In the genomic region with DNA sequence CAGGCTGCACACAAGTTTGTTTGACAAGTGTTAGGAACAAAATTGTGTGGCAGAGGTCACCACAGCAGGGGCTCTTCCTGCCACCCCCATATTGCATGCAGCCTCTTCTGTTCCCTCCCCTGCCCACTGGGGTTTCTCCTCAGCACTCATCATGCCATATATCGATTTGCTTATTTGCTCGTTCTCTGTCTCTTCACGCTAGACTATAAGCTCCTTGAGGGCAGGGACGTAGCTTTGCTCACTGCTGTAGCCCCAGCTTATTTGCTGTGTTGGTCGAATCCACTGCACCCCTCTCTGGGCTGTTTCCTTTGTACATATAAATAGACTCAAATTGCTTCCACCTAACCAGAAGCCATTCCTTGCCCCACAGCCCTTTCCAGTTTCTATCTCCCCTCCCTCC, we compare ENCODE assay signal across 2 cellular contexts.
TF ChIP-seq lines count a peak whose summit lies in the region.

No MANE protein-coding gene starts in this region.

TF ChIP-seq in GM23338, 12 proteins besides CTCF, POLR2A, EP300 and RAD21:
- TF ChIP-seq NANOG (IDR thresholded peaks at IDR 0.05; ENCODE audit: borderline replicate concordance) (no peak), ZNF462 (CRISPR knock-in tag; IDR thresholded peaks at IDR 0.05) (no peak), JUNB (IDR thresholded peaks at IDR 0.05; ENCODE audit: unreplicated experiment) (no peak)

TF ChIP-seq in K562, 482 proteins besides CTCF, POLR2A, EP300 and RAD21:
- TF ChIP-seq SRF (CRISPR knock-in tag; IDR thresholded peaks at IDR 0.05) (no peak), ZNF316 (IDR thresholded peaks at IDR 0.05) (peak; percentile 63), GMEB1 (CRISPR knock-in tag; IDR thresholded peaks at IDR 0.05) (no peak), RBM34 (IDR thresholded peaks at IDR 0.05; ENCODE audit: borderline replicate concordance, insufficient read depth, low read length) (no peak)
- TF ChIP-seq, protein P1, sequence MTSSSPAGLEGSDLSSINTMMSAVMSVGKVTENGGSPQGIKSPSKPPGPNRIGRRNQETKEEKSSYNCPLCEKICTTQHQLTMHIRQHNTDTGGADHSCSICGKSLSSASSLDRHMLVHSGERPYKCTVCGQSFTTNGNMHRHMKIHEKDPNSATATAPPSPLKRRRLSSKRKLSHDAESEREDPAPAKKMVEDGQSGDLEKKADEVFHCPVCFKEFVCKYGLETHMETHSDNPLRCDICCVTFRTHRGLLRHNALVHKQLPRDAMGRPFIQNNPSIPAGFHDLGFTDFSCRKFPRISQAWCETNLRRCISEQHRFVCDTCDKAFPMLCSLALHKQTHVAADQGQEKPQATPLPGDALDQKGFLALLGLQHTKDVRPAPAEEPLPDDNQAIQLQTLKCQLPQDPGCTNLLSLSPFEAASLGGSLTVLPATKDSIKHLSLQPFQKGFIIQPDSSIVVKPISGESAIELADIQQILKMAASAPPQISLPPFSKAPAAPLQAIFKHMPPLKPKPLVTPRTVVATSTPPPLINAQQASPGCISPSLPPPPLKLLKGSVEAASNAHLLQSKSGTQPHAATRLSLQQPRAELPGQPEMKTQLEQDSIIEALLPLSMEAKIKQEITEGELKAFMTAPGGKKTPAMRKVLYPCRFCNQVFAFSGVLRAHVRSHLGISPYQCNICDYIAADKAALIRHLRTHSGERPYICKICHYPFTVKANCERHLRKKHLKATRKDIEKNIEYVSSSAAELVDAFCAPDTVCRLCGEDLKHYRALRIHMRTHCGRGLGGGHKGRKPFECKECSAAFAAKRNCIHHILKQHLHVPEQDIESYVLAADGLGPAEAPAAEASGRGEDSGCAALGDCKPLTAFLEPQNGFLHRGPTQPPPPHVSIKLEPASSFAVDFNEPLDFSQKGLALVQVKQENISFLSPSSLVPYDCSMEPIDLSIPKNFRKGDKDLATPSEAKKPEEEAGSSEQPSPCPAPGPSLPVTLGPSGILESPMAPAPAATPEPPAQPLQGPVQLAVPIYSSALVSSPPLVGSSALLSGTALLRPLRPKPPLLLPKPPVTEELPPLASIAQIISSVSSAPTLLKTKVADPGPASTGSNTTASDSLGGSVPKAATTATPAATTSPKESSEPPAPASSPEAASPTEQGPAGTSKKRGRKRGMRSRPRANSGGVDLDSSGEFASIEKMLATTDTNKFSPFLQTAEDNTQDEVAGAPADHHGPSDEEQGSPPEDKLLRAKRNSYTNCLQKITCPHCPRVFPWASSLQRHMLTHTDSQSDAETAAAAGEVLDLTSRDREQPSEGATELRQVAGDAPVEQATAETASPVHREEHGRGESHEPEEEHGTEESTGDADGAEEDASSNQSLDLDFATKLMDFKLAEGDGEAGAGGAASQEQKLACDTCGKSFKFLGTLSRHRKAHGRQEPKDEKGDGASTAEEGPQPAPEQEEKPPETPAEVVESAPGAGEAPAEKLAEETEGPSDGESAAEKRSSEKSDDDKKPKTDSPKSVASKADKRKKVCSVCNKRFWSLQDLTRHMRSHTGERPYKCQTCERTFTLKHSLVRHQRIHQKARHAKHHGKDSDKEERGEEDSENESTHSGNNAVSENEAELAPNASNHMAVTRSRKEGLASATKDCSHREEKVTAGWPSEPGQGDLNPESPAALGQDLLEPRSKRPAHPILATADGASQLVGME (CRISPR knock-in tag; IDR thresholded peaks at IDR 0.05) = no peak
